1 cellular context compared by ENCODE assay signal in the genomic region with DNA sequence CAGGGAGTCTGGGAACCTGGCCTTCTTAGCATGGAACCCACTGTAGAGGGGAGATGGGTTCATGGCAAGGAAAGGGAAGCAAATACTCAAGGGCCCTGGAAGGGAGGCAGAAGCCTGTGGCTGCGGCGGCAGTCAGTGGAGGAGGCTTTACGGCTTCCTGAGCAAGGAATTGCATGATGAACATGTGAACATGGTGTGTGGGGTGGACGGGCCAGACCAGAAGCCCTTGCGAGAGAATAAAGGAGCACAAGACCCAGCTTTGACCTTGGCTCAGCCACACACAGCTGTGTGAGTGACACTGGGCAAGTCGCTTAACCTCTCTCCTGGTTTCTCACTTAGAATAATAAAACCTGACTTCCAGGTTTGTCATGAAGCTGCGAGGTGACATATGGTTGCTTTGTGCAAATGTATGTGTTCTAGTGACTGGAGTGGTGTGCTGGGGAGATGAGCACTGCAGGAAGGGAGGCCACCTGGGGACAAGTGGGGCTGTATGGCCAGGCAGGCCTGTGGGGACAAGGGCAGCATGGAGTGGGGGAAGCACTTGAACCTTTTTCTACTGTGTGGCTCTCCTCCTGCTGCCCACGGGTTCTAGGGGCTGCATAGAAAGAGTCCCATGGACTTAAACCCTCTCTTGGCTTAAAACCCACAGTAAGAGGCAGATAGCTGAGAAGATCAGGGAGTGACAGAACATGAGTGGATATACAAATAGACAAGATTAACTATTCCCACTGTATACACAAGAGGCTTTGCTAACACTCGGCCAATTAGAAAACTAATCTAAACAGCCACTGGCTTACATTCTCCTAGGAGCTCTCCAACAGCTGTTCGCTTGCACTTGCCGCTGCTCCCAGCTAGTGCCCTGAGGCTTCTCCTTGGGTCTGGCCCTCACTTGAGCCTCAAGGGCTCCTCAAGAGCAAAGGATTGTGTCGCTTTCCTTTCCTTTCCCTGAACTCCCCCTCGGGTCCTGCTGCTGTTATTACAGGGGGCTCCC.
TF ChIP-seq lines count a peak whose summit lies in the region.

No MANE protein-coding gene starts in this region.

TF ChIP-seq in HEK293, 187 proteins besides CTCF, POLR2A, EP300 and RAD21 (continued from another document and continues in another):
- TF ChIP-seq ZNF148 (tag by site-specific recombination; IDR thresholded peaks at IDR 0.05; ENCODE audit: borderline replicate concordance) (no peak), ZNF146 (tag by site-specific recombination; IDR thresholded peaks at IDR 0.05) (no peak), ZBTB1 (tag by site-specific recombination; IDR thresholded peaks at IDR 0.05) (no peak), ZNF560 (tag by site-specific recombination; IDR thresholded peaks at IDR 0.05; ENCODE audit: borderline replicate concordance) (no peak), ZNF112 (tag by site-specific recombination; IDR thresholded peaks at IDR 0.05) (no peak), ZNF266 (tag by site-specific recombination; IDR thresholded peaks at IDR 0.05; ENCODE audit: low read depth) (no peak), PRDM6 (tag by site-specific recombination; IDR thresholded peaks at IDR 0.05) (no peak), ZNF623 (tag by site-specific recombination; IDR thresholded peaks at IDR 0.05) (no peak), ZIC2 (tag by site-specific recombination; IDR thresholded peaks at IDR 0.05) (peak; percentile 90), ZNF341 (tag by site-specific recombination; IDR thresholded peaks at IDR 0.05; ENCODE audit: low read depth) (peak; percentile 30; the same call in 1 of the 2 replicates), ZNF530 (tag by site-specific recombination; IDR thresholded peaks at IDR 0.05; ENCODE audit: low read depth) (no peak), ZNF366 (tag by site-specific recombination; conservative IDR thresholded peaks at IDR 0.05) (no peak), ZNF776 (tag by site-specific recombination; IDR thresholded peaks at IDR 0.05; ENCODE audit: borderline replicate concordance) (no peak), ZNF184 (tag by site-specific recombination; IDR thresholded peaks at IDR 0.05) (no peak), OSR2 (tag by site-specific recombination; IDR thresholded peaks at IDR 0.05) (peak; percentile 67), IKZF3 (tag by site-specific recombination; IDR thresholded peaks at IDR 0.05) (no peak), ZNF24 (tag by site-specific recombination; IDR thresholded peaks at IDR 0.05) (no peak), FEZF1 (tag by site-specific recombination; IDR thresholded peaks at IDR 0.05) (no peak), BCL11A (tag by site-specific recombination; IDR thresholded peaks at IDR 0.05; ENCODE audit: low read depth) (no peak), KLF10 (tag by site-specific recombination; IDR thresholded peaks at IDR 0.05) (no peak), PRDM1 (tag by site-specific recombination; IDR thresholded peaks at IDR 0.05) (no peak), ZNF423 (tag by site-specific recombination; IDR thresholded peaks at IDR 0.05) (no peak), ZNF223 (tag by site-specific recombination; IDR thresholded peaks at IDR 0.05) (no peak), ZNF76 (tag by site-specific recombination; IDR thresholded peaks at IDR 0.05; ENCODE audit: borderline replicate concordance, low read depth) (no peak), KLF8 (tag by site-specific recombination; IDR thresholded peaks at IDR 0.05) (no peak), TRIM28 (IDR thresholded peaks at IDR 0.05; ENCODE audit: borderline replicate concordance, low read length) (no peak), MZF1 (tag by site-specific recombination; IDR thresholded peaks at IDR 0.05; ENCODE audit: borderline replicate concordance) (no peak), ZNF391 (tag by site-specific recombination; IDR thresholded peaks at IDR 0.05; ENCODE audit: borderline replicate concordance, low read depth) (no peak), ZNF600 (tag by site-specific recombination; IDR thresholded peaks at IDR 0.05) (no peak), ZBTB8A (tag by site-specific recombination; IDR thresholded peaks at IDR 0.05) (no peak), ZNF658 (tag by site-specific recombination; IDR thresholded peaks at IDR 0.05) (no peak), GLIS2 (tag by site-specific recombination; IDR thresholded peaks at IDR 0.05) (no peak), WT1 (tag by site-specific recombination; IDR thresholded peaks at IDR 0.05) (peak; percentile 51; the same call in 1 of the 2 replicates), ZSCAN16 (tag by site-specific recombination; IDR thresholded peaks at IDR 0.05) (peak; percentile 95), ZBTB11 (tag by site-specific recombination; conservative IDR thresholded peaks at IDR 0.05; ENCODE audit: low read depth) (no peak)
- TF ChIP-seq, protein P1, sequence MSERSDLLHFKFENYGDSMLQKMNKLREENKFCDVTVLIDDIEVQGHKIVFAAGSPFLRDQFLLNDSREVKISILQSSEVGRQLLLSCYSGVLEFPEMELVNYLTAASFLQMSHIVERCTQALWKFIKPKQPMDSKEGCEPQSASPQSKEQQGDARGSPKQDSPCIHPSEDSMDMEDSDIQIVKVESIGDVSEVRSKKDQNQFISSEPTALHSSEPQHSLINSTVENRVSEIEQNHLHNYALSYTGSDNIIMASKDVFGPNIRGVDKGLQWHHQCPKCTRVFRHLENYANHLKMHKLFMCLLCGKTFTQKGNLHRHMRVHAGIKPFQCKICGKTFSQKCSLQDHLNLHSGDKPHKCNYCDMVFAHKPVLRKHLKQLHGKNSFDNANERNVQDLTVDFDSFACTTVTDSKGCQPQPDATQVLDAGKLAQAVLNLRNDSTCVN (tag by site-specific recombination; optimal IDR thresholded peaks at IDR 0.05): no peak
- TF ChIP-seq, protein P2, sequence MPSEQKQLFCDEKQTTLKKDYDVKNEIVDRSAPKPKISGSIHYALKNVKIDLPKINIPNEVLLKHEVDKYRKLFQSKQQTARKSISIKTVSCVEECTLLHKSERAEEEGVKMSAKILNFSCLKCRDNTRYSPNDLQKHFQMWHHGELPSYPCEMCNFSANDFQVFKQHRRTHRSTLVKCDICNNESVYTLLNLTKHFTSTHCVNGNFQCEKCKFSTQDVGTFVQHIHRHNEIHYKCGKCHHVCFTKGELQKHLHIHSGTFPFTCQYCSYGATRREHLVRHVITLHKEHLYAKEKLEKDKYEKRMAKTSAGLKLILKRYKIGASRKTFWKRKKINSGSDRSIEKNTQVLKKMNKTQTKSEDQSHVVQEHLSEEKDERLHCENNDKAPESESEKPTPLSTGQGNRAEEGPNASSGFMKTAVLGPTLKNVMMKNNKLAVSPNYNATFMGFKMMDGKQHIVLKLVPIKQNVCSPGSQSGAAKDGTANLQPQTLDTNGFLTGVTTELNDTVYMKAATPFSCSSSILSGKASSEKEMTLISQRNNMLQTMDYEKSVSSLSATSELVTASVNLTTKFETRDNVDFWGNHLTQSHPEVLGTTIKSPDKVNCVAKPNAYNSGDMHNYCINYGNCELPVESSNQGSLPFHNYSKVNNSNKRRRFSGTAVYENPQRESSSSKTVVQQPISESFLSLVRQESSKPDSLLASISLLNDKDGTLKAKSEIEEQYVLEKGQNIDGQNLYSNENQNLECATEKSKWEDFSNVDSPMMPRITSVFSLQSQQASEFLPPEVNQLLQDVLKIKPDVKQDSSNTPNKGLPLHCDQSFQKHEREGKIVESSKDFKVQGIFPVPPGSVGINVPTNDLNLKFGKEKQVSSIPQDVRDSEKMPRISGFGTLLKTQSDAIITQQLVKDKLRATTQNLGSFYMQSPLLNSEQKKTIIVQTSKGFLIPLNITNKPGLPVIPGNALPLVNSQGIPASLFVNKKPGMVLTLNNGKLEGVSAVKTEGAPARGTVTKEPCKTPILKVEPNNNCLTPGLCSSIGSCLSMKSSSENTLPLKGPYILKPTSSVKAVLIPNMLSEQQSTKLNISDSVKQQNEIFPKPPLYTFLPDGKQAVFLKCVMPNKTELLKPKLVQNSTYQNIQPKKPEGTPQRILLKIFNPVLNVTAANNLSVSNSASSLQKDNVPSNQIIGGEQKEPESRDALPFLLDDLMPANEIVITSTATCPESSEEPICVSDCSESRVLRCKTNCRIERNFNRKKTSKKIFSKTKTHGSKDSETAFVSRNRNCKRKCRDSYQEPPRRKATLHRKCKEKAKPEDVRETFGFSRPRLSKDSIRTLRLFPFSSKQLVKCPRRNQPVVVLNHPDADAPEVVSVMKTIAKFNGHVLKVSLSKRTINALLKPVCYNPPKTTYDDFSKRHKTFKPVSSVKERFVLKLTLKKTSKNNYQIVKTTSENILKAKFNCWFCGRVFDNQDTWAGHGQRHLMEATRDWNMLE (tag by site-specific recombination; conservative IDR thresholded peaks at IDR 0.05; ENCODE audit: low read depth): no peak
- TF ChIP-seq, protein P3, sequence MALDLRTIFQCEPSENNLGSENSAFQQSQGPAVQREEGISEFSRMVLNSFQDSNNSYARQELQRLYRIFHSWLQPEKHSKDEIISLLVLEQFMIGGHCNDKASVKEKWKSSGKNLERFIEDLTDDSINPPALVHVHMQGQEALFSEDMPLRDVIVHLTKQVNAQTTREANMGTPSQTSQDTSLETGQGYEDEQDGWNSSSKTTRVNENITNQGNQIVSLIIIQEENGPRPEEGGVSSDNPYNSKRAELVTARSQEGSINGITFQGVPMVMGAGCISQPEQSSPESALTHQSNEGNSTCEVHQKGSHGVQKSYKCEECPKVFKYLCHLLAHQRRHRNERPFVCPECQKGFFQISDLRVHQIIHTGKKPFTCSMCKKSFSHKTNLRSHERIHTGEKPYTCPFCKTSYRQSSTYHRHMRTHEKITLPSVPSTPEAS (tag by site-specific recombination; IDR thresholded peaks at IDR 0.05): no peak
- TF ChIP-seq, protein P4, sequence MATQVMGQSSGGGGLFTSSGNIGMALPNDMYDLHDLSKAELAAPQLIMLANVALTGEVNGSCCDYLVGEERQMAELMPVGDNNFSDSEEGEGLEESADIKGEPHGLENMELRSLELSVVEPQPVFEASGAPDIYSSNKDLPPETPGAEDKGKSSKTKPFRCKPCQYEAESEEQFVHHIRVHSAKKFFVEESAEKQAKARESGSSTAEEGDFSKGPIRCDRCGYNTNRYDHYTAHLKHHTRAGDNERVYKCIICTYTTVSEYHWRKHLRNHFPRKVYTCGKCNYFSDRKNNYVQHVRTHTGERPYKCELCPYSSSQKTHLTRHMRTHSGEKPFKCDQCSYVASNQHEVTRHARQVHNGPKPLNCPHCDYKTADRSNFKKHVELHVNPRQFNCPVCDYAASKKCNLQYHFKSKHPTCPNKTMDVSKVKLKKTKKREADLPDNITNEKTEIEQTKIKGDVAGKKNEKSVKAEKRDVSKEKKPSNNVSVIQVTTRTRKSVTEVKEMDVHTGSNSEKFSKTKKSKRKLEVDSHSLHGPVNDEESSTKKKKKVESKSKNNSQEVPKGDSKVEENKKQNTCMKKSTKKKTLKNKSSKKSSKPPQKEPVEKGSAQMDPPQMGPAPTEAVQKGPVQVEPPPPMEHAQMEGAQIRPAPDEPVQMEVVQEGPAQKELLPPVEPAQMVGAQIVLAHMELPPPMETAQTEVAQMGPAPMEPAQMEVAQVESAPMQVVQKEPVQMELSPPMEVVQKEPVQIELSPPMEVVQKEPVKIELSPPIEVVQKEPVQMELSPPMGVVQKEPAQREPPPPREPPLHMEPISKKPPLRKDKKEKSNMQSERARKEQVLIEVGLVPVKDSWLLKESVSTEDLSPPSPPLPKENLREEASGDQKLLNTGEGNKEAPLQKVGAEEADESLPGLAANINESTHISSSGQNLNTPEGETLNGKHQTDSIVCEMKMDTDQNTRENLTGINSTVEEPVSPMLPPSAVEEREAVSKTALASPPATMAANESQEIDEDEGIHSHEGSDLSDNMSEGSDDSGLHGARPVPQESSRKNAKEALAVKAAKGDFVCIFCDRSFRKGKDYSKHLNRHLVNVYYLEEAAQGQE (tag by site-specific recombination; IDR thresholded peaks at IDR 0.05): peak; percentile 74
